1 cellular context compared by ENCODE assay signal in genomic region chr10:87504667-87505365, GRCh38.
TF ChIP-seq lines count a peak whose summit lies in the region.

A gene with protein sequence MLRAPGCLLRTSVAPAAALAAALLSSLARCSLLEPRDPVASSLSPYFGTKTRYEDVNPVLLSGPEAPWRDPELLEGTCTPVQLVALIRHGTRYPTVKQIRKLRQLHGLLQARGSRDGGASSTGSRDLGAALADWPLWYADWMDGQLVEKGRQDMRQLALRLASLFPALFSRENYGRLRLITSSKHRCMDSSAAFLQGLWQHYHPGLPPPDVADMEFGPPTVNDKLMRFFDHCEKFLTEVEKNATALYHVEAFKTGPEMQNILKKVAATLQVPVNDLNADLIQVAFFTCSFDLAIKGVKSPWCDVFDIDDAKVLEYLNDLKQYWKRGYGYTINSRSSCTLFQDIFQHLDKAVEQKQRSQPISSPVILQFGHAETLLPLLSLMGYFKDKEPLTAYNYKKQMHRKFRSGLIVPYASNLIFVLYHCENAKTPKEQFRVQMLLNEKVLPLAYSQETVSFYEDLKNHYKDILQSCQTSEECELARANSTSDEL (plus strand): TSS chr10:87504893. CDS start chr10:87504916, 23 bp downstream.

TF ChIP-seq in HCT116, 20 proteins besides CTCF, POLR2A, EP300 and RAD21 (continued from another document):
- TF ChIP-seq, protein P1, sequence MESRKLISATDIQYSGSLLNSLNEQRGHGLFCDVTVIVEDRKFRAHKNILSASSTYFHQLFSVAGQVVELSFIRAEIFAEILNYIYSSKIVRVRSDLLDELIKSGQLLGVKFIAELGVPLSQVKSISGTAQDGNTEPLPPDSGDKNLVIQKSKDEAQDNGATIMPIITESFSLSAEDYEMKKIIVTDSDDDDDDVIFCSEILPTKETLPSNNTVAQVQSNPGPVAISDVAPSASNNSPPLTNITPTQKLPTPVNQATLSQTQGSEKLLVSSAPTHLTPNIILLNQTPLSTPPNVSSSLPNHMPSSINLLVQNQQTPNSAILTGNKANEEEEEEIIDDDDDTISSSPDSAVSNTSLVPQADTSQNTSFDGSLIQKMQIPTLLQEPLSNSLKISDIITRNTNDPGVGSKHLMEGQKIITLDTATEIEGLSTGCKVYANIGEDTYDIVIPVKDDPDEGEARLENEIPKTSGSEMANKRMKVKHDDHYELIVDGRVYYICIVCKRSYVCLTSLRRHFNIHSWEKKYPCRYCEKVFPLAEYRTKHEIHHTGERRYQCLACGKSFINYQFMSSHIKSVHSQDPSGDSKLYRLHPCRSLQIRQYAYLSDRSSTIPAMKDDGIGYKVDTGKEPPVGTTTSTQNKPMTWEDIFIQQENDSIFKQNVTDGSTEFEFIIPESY (IDR thresholded peaks at IDR 0.05; ENCODE audit: extremely low read depth, insufficient replicate concordance, low read length) = peak; percentile 55
- TF ChIP-seq YY1 (IDR thresholded peaks at IDR 0.05; ENCODE audit: extremely low read depth, insufficient replicate concordance, low read depth, low read length) = peak; percentile 11
- TF ChIP-seq, protein P2, sequence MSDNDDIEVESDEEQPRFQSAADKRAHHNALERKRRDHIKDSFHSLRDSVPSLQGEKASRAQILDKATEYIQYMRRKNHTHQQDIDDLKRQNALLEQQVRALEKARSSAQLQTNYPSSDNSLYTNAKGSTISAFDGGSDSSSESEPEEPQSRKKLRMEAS (IDR thresholded peaks at IDR 0.05) = peak; percentile 82
- no peak for TF ChIP-seq CBX3 (IDR thresholded peaks at IDR 0.05; ENCODE audit: low read depth)
- no peak for TF ChIP-seq ZNF274 (IDR thresholded peaks at IDR 0.05; ENCODE audit: low read depth, low read length)
- TF ChIP-seq JUND (IDR thresholded peaks at IDR 0.05) = no peak
- TF ChIP-seq ZFX (IDR thresholded peaks at IDR 0.05) = peak; percentile 77
